In genomic region chr4:151905197-151905596, GRCh38 we compare ENCODE assay signal across 11 cellular contexts.
DNase-seq lines count a peak whose midpoint lies in the region; ATAC-seq and TF ChIP-seq lines count a peak whose summit lies in the region.
"Had no signal": no experiment of that assay in that cellular context is flagged by ENCODE, and none has a peak within 500 bp of the region (broad histone marks: within the 10 kb centered on the region; RNA-seq: fewer than 3 reads in every experiment).

No MANE protein-coding gene starts in this region.

- H3K9me3 Mint-ChIP-seq in activated CD4-positive, alpha-beta T cell treated with anti-CD3 and anti-CD28 coated beads, Interleukin-2, amount 10 ng/mL, durations not matched to agents 24 days and 14 days, result peaks cover 27% of the 10 kb centered on the region

- DNase-seq in GM10266 (ENCODE audit: extremely low spot score) (peak; percentile 27), C1 segment of cervical spinal cord (lab: John Stamatoyannopoulos, UW) (no peak), NCI-H345 (lab: John Stamatoyannopoulos, UW) (no peak), putamen (ENCODE audit: low spot score) (no peak)
- no peak for DNase-seq in activated CD4-positive, alpha-beta T cell treated with anti-CD3 and anti-CD28 coated beads, Interleukin-2, amount 10 ng/mL, durations not matched to agents 24 days and 14 days
- DNase-seq: ACHN, DND-41, T1000 had no signal

- H3K36me3 Mint-ChIP-seq in activated CD4-positive, alpha-beta T cell treated with anti-CD3 and anti-CD28 coated beads, Interleukin-2, amount 10 ng/mL, durations not matched to agents 24 days and 14 days (ENCODE audit: low read depth), result peaks cover 9% of the 10 kb centered on the region

- H3K4me1 Mint-ChIP-seq in activated CD4-positive, alpha-beta T cell treated with anti-CD3 and anti-CD28 coated beads, Interleukin-2, amount 10 ng/mL, durations not matched to agents 24 days and 14 days, result peaks cover 8% of the 10 kb centered on the region

- intact Hi-C loops in activated CD4-positive, alpha-beta T cell treated with anti-CD3 and anti-CD28 coated beads, Interleukin-2, amount 10 ng/mL, durations not matched to agents 24 days and 14 days (cut with micrococcal nuclease), result no loop called here

- peaks cover 9% of the 10 kb centered on the region for H3K27me3 Mint-ChIP-seq in activated CD4-positive, alpha-beta T cell treated with anti-CD3 and anti-CD28 coated beads, Interleukin-2, amount 10 ng/mL, durations not matched to agents 24 days and 14 days

- H3K4me3 Mint-ChIP-seq in activated CD4-positive, alpha-beta T cell treated with anti-CD3 and anti-CD28 coated beads, Interleukin-2, amount 10 ng/mL, durations not matched to agents 24 days and 14 days, result no peak overlapping the region

- no peak overlapping the region for H3K27ac Mint-ChIP-seq in activated CD4-positive, alpha-beta T cell treated with anti-CD3 and anti-CD28 coated beads, Interleukin-2, amount 10 ng/mL, durations not matched to agents 24 days and 14 days

- ATAC-seq in GM19324 (IDR thresholded peaks at IDR 0.05; ENCODE audit: low FRiP score, unreplicated experiment) (peak; percentile 81), HG02642 (IDR thresholded peaks at IDR 0.05; ENCODE audit: poor library complexity, unreplicated experiment) (peak; percentile 87), HG03442 (IDR thresholded peaks at IDR 0.05; ENCODE audit: unreplicated experiment) (peak; percentile 88)

- TF ChIP-seq CTCF in GM10266 (IDR thresholded peaks at IDR 0.05; ENCODE audit: control insufficient read depth, insufficient read depth, low read depth, missing control alignments), result no peak
